1 cellular context compared by ENCODE assay signal in genomic region chr6:41519305-41519747, GRCh38.
A peak's percentile ranks its signal among the peaks of the same experiment; 100 is the strongest.
TF ChIP-seq lines count a peak whose summit lies in the region.

No MANE protein-coding gene starts in this region.

TF ChIP-seq in HepG2, 621 proteins besides CTCF, POLR2A, EP300 and RAD21 (continued from another document and continues in another):
- peak; percentile 74 for TF ChIP-seq USF2 (IDR thresholded peaks at IDR 0.05; ENCODE audit: low read depth, low read length)
- peak; percentile 78; the same call in 1 of the 2 replicates for TF ChIP-seq USF2 (CRISPR knock-in tag; IDR thresholded peaks at IDR 0.05; ENCODE audit: borderline replicate concordance)
- TF ChIP-seq ZNF143 (CRISPR knock-in tag; IDR thresholded peaks at IDR 0.05): no peak
- TF ChIP-seq SP1 (IDR thresholded peaks at IDR 0.05): no peak
- TF ChIP-seq SP1 (CRISPR knock-in tag; IDR thresholded peaks at IDR 0.05): peak; percentile 78
- TF ChIP-seq ZNF597 (CRISPR knock-in tag; IDR thresholded peaks at IDR 0.05): no peak
- no peak for TF ChIP-seq MYPOP (CRISPR knock-in tag; IDR thresholded peaks at IDR 0.05)
- TF ChIP-seq ZNF816 (CRISPR knock-in tag; IDR thresholded peaks at IDR 0.05; ENCODE audit: borderline replicate concordance): no peak
- no peak for TF ChIP-seq ZNF180 (CRISPR knock-in tag; IDR thresholded peaks at IDR 0.05; ENCODE audit: borderline replicate concordance, low read depth)
- TF ChIP-seq ZNF253 (CRISPR knock-in tag; IDR thresholded peaks at IDR 0.05; ENCODE audit: borderline replicate concordance): no peak
- no peak for TF ChIP-seq ZNF337 (CRISPR knock-in tag; IDR thresholded peaks at IDR 0.05; ENCODE audit: borderline replicate concordance, low read depth)
- no peak for TF ChIP-seq SIN3A (IDR thresholded peaks at IDR 0.05; ENCODE audit: borderline replicate concordance, low read depth, low read length)
- no peak; the same call in 1 of the 2 replicates for TF ChIP-seq POGK (CRISPR knock-in tag; conservative IDR thresholded peaks at IDR 0.05)
- no peak for TF ChIP-seq AKNA (CRISPR knock-in tag; IDR thresholded peaks at IDR 0.05; ENCODE audit: borderline replicate concordance)
- no peak for TF ChIP-seq ZNF260 (CRISPR knock-in tag; IDR thresholded peaks at IDR 0.05; ENCODE audit: borderline replicate concordance, low read depth)
- TF ChIP-seq IRX3 (CRISPR knock-in tag; IDR thresholded peaks at IDR 0.05; ENCODE audit: borderline replicate concordance, low read depth): no peak
- no peak for TF ChIP-seq MYC (CRISPR knock-in tag; IDR thresholded peaks at IDR 0.05; ENCODE audit: borderline replicate concordance)
- no peak for TF ChIP-seq XBP1 (CRISPR knock-in tag; IDR thresholded peaks at IDR 0.05)
- TF ChIP-seq ZFP90 (CRISPR knock-in tag; IDR thresholded peaks at IDR 0.05; ENCODE audit: borderline replicate concordance): no peak
- no peak for TF ChIP-seq TBX2 (CRISPR knock-in tag; IDR thresholded peaks at IDR 0.05; ENCODE audit: borderline replicate concordance)
- no peak for TF ChIP-seq ZNF264 (CRISPR knock-in tag; IDR thresholded peaks at IDR 0.05)
- 0 out of 2 replicates have a peak, but pooled peaks have one; percentile 44 for TF ChIP-seq ZNF547 (CRISPR knock-in tag; IDR thresholded peaks at IDR 0.05)
- TF ChIP-seq HMGA1 (CRISPR knock-in tag; conservative IDR thresholded peaks at IDR 0.05): no peak
- TF ChIP-seq NR0B2 (CRISPR knock-in tag; IDR thresholded peaks at IDR 0.05): peak; percentile 0; the same call in 1 of the 2 replicates
- TF ChIP-seq ZNF746 (CRISPR knock-in tag; IDR thresholded peaks at IDR 0.05): peak; percentile 92; the same call in 1 of the 2 replicates
- TF ChIP-seq ZNF569 (CRISPR knock-in tag; IDR thresholded peaks at IDR 0.05; ENCODE audit: borderline replicate concordance): no peak
- TF ChIP-seq IRF2 (CRISPR knock-in tag; IDR thresholded peaks at IDR 0.05): no peak
- no peak for TF ChIP-seq STAT6 (CRISPR knock-in tag; IDR thresholded peaks at IDR 0.05; ENCODE audit: borderline replicate concordance)
- TF ChIP-seq ZNF83 (CRISPR knock-in tag; IDR thresholded peaks at IDR 0.05; ENCODE audit: borderline replicate concordance): no peak
- peak; percentile 44; the same call in 1 of the 2 replicates for TF ChIP-seq HOXA3 (CRISPR knock-in tag; IDR thresholded peaks at IDR 0.05)
- TF ChIP-seq SNAI1 (CRISPR knock-in tag; IDR thresholded peaks at IDR 0.05; ENCODE audit: borderline replicate concordance): no peak
- TF ChIP-seq NFKBIZ (CRISPR knock-in tag; IDR thresholded peaks at IDR 0.05): peak; percentile 81
- TF ChIP-seq ZNF496 (CRISPR knock-in tag; IDR thresholded peaks at IDR 0.05; ENCODE audit: insufficient replicate concordance): no peak
- TF ChIP-seq ZMYM2 (CRISPR knock-in tag; IDR thresholded peaks at IDR 0.05): no peak; the same call in none of the 2 replicates
- TF ChIP-seq NR2F6 (IDR thresholded peaks at IDR 0.05): no peak
- peak; percentile 62; the same call in 1 of the 2 replicates for TF ChIP-seq NR2F6 (CRISPR knock-in tag; IDR thresholded peaks at IDR 0.05)
- TF ChIP-seq ZNF792 (CRISPR knock-in tag; IDR thresholded peaks at IDR 0.05): no peak
- no peak for TF ChIP-seq XRCC5 (optimal IDR thresholded peaks at IDR 0.05; ENCODE audit: low read length)
- no peak for TF ChIP-seq SNAPC2 (CRISPR knock-in tag; IDR thresholded peaks at IDR 0.05)
- TF ChIP-seq KMT2B (CRISPR knock-in tag; IDR thresholded peaks at IDR 0.05): no peak
- no peak for TF ChIP-seq ZFP82 (CRISPR knock-in tag; IDR thresholded peaks at IDR 0.05; ENCODE audit: borderline replicate concordance)
- peak; percentile 58; the same call in 1 of the 2 replicates for TF ChIP-seq ZNF784 (CRISPR knock-in tag; IDR thresholded peaks at IDR 0.05; ENCODE audit: borderline replicate concordance)
- TF ChIP-seq TAF1 (CRISPR knock-in tag; IDR thresholded peaks at IDR 0.05): peak; percentile 39; the same call in 1 of the 2 replicates
- TF ChIP-seq DDIT3 (CRISPR knock-in tag; IDR thresholded peaks at IDR 0.05): no peak
- 0 out of 2 replicates have a peak, but pooled peaks have one; percentile 27 for TF ChIP-seq EEA1 (CRISPR knock-in tag; IDR thresholded peaks at IDR 0.05; ENCODE audit: borderline replicate concordance)
- peak; percentile 51; the same call in 1 of the 2 replicates for TF ChIP-seq KDM1A (CRISPR knock-in tag; IDR thresholded peaks at IDR 0.05)
- no peak for TF ChIP-seq IKZF4 (CRISPR knock-in tag; IDR thresholded peaks at IDR 0.05; ENCODE audit: borderline replicate concordance, low read depth, not compliant biosample characterization)
